Comparison of ENCODE assay signal across 19 cellular contexts in genomic region chr13:110597041-110597689, GRCh38. TPM values are rescaled to one million over a fixed set of nuclear protein-coding genes. Genes with fewer than 3 reads are reported as not detected.
A peak's percentile ranks its signal among the peaks of the same experiment; 100 is the strongest.
DNase-seq lines count a peak whose midpoint lies in the region; ATAC-seq and TF ChIP-seq lines count a peak whose summit lies in the region.
"Had no signal": no experiment of that assay in that cellular context is flagged by ENCODE, and none has a peak within 500 bp of the region (broad histone marks: within the 10 kb centered on the region; RNA-seq: fewer than 3 reads in every experiment).

No MANE protein-coding gene starts in this region.

- TF ChIP-seq POLR2A in IMR-90 (IDR thresholded peaks at IDR 0.05; ENCODE audit: low read depth, low read length): no peak

- no peak overlapping the region for H4K8ac ChIP-seq in IMR-90 (ENCODE audit: low read depth in 2 of 2, low read length in 2 of 2)

- no peaks in the 10 kb centered on the region for H3K27me3 Mint-ChIP-seq in endodermal cell (ENCODE audit: insufficient read depth)
- H3K27me3 Mint-ChIP-seq in nephron progenitor cell (ENCODE audit: low read depth, poor library complexity): peaks cover 6% of the 10 kb centered on the region

- H3K9me3 ChIP-seq in BLaER1 (no peaks in the 10 kb centered on the region), IMR-90 (ENCODE audit: control insufficient read depth, insufficient read depth, low read length) (no peaks in the 10 kb centered on the region), endodermal cell (ENCODE audit: control insufficient read depth, low read length) (no peaks in the 10 kb centered on the region)
- H3K9me3 ChIP-seq: MG63 had no signal

- H3K36me3 ChIP-seq in BLaER1 (no peaks in the 10 kb centered on the region), IMR-90 (ENCODE audit: control insufficient read depth, insufficient read depth, low read length) (no peaks in the 10 kb centered on the region), endodermal cell (ENCODE audit: control insufficient read depth, insufficient read depth, low read length) (no peaks in the 10 kb centered on the region)
- H3K36me3 ChIP-seq: MG63 had no signal

- H3K9me3 Mint-ChIP-seq in endodermal cell (no peaks in the 10 kb centered on the region), nephron progenitor cell (no peaks in the 10 kb centered on the region)

- H3K4me2 ChIP-seq in BLaER1 (peak overlapping the region; percentile 56), IMR-90 (ENCODE audit: low read depth, low read length) (no peak overlapping the region)

- no peak overlapping the region for H2BK15ac ChIP-seq in IMR-90 (ENCODE audit: low read depth, low read length)

- POLR2A ChIA-PET in IMR-90 (lab: Charles Lee; ENCODE audit: unreplicated experiment): interaction anchor here (0.5 kb wide), 1 partner anchor 173 kb away, joined by 7 read pairs; no protein-coding TSS in a partner anchor

- H3K4ac ChIP-seq in IMR-90 (ENCODE audit: low read depth, low read length): no peak overlapping the region

- DNase-seq in IMR-90: no peak
- peak; percentile 49 for DNase-seq in endodermal cell
- no peak for DNase-seq in nephron progenitor cell
- no peak for DNase-seq in NCI-H146 treated with DMSO at 0.1 percent for 48 hours (lab: John Stamatoyannopoulos, UW; ENCODE audit: unreplicated experiment)
- DNase-seq: DMS53, GDM1, Kasumi-1, MG63, NCI-H1417, NCI-H187, NCI-H446, NCI-H526 treated with DMSO at 0.1 percent for 48 hours, OCI-M1, Right ventricle myocardium superior had no signal

- peak overlapping the region; percentile 16 for H2AFZ ChIP-seq in IMR-90 (replicated peaks; ENCODE audit: low read length, poor library complexity)

- H4K91ac ChIP-seq in IMR-90 (ENCODE audit: insufficient read depth, low read depth, low read length): no peak overlapping the region

- BruUV-seq in IMR-90 (replicated peaks; lab: Mats Ljungman, UMichigan): no TSS peak

- no peak overlapping the region for H3K14ac ChIP-seq in IMR-90 (replicated peaks; ENCODE audit: low read depth, low read length)

- H3K27ac Mint-ChIP-seq in endodermal cell (no peak overlapping the region), nephron progenitor cell (peak overlapping the region; percentile 4)
- H3K27ac Mint-ChIP-seq: CD14-positive monocyte had no signal

- TF ChIP-seq RAD21 in IMR-90 (IDR thresholded peaks at IDR 0.05; ENCODE audit: low read length): no peak

- no peak overlapping the region for H2BK120ac ChIP-seq in IMR-90 (ENCODE audit: low read depth, low read length)

- no peak overlapping the region for H2BK20ac ChIP-seq in IMR-90 (ENCODE audit: low read depth, low read length)

- H4K20me1 ChIP-seq in BLaER1 (no peaks in the 10 kb centered on the region), IMR-90 (ENCODE audit: insufficient read depth, low read length) (no peaks in the 10 kb centered on the region)

- CTCF ChIA-PET in IMR-90 (lab: Yijun Ruan, JAX): interaction anchor here (0.9 kb wide), 1 partner anchor 279 kb away, joined by 3 read pairs; no protein-coding TSS in a partner anchor

- H3K4me3 ChIP-seq in BLaER1 (no peak overlapping the region), IMR-90 (ENCODE audit: insufficient read depth, low read depth, low read length) (no peak overlapping the region), endodermal cell (ENCODE audit: low read length) (no peak overlapping the region)
- H3K4me3 ChIP-seq: MG63 had no signal

- H2BK5ac ChIP-seq in IMR-90 (ENCODE audit: low read depth, low read length, poor library complexity, severe bottlenecking): no peak overlapping the region

- no peaks in the 10 kb centered on the region for H3K36me3 Mint-ChIP-seq in endodermal cell (ENCODE audit: low read depth)
- H3K36me3 Mint-ChIP-seq in nephron progenitor cell (ENCODE audit: low read depth): no peaks in the 10 kb centered on the region
- H3K36me3 Mint-ChIP-seq: CD14-positive monocyte had no signal

- H3K18ac ChIP-seq in IMR-90 (ENCODE audit: low read depth, low read length): no peak overlapping the region

- no peaks in the 10 kb centered on the region for H3K9me1 ChIP-seq in IMR-90 (ENCODE audit: insufficient read depth, low read length)

- no peaks in the 10 kb centered on the region for H3K79me1 ChIP-seq in IMR-90 (ENCODE audit: low read depth in 1 of 2, low read length in 2 of 2)

- ATAC-seq in IMR-90 (ENCODE audit: low read depth) (no peak), HG03571 (IDR thresholded peaks at IDR 0.05; ENCODE audit: unreplicated experiment) (no peak), GM21390 (IDR thresholded peaks at IDR 0.05; ENCODE audit: unreplicated experiment) (no peak)
- ATAC-seq in activated CD4-positive, CD25-positive, alpha-beta regulatory T cell treated with anti-CD3 and anti-CD28 coated beads, Interleukin-2, amount 50 U/mL, for 24 hours: no peak

- no peak overlapping the region for H3K56ac ChIP-seq in IMR-90 (ENCODE audit: extremely low read depth, insufficient read depth, low read length)

- in situ Hi-C loops in IMR-90 (cut with MboI; ENCODE audit: low sequenced_read_pairs): loop anchor here (25.0 kb wide), 1 partner anchor 215 kb away; no protein-coding TSS in a partner anchor

- no peak overlapping the region for H3K23ac ChIP-seq in IMR-90 (ENCODE audit: low read depth, low read length)

- 70% methylated on average over 2 of the region's 16 CpGs; no CpG with 5 or more reads in 1 of the 2 experiments for WGBS in IMR-90 (ENCODE audit: extremely low coverage in 2 of 2, insufficient read length in 1 of 2), 2 experiments
- 77 to 79% methylated on average over 10 to 14 of the region's 16 CpGs for WGBS in endodermal cell (ENCODE audit: insufficient coverage in 1 of 2, insufficient read length in 1 of 2), 2 experiments

- H3K9ac ChIP-seq in BLaER1 (no peak overlapping the region), IMR-90 (ENCODE audit: low read depth, low read length) (no peak overlapping the region), endodermal cell (ENCODE audit: extremely low read depth, low read length, poor library complexity, severe bottlenecking) (no peak overlapping the region)

- H3K4me3 Mint-ChIP-seq in endodermal cell (no peak overlapping the region), nephron progenitor cell (no peak overlapping the region)

- no peak overlapping the region for H3K27ac ChIP-seq in BLaER1
- no peak overlapping the region for H3K27ac ChIP-seq in IMR-90 (ENCODE audit: insufficient read depth, low read length)
- H3K27ac ChIP-seq in endodermal cell (ENCODE audit: low read depth, low read length): no peak overlapping the region

- dilution Hi-C loops in IMR-90 (cut with HindIII; ENCODE audit: low sequenced_read_pairs, unreplicated experiment): no loop called here

- TF ChIP-seq CTCF in IMR-90 (conservative IDR thresholded peaks at IDR 0.05; ENCODE audit: low read depth, low read length) (no peak), endodermal cell (conservative IDR thresholded peaks at IDR 0.05) (no peak), nephron progenitor cell (IDR thresholded peaks at IDR 0.05) (no peak)

- H3K4me1 ChIP-seq in BLaER1 (peaks cover 32% of the 10 kb centered on the region), IMR-90 (ENCODE audit: control insufficient read depth, insufficient read depth, low read length) (0 out of 2 replicates have a peak, but pooled peaks cover 3% of the 10 kb centered on the region), endodermal cell (ENCODE audit: control insufficient read depth, insufficient read depth, low read length) (no peaks in the 10 kb centered on the region)

- H2AK5ac ChIP-seq in IMR-90 (ENCODE audit: low read depth, low read length): no peak overlapping the region

- intact Hi-C loops in IMR-90 (cut with micrococcal nuclease): no loop called here

- H3K4me1 Mint-ChIP-seq in endodermal cell: peaks cover 17% of the 10 kb centered on the region
- peaks cover 37% of the 10 kb centered on the region for H3K4me1 Mint-ChIP-seq in nephron progenitor cell
- H3K4me1 Mint-ChIP-seq: CD14-positive monocyte had no signal

- H4K5ac ChIP-seq in IMR-90 (ENCODE audit: low read depth, low read length): no peak overlapping the region

- no peak overlapping the region for H2AK9ac ChIP-seq in IMR-90 (replicated peaks; ENCODE audit: low read depth, low read length, poor library complexity)

- H3K27me3 ChIP-seq in BLaER1: no peaks in the 10 kb centered on the region
- H3K27me3 ChIP-seq in IMR-90 (ENCODE audit: control insufficient read depth, insufficient read depth, low read length): peaks cover 2% of the 10 kb centered on the region; the same call in 1 of the 2 replicates
- H3K27me3 ChIP-seq in endodermal cell (ENCODE audit: control insufficient read depth, insufficient read depth, low read length, poor library complexity, severe bottlenecking): no peaks in the 10 kb centered on the region
- H3K27me3 ChIP-seq: MG63 had no signal

TF ChIP-seq in IMR-90, 13 proteins besides CTCF, POLR2A, EP300 and RAD21:
- no peak for TF ChIP-seq MAZ (IDR thresholded peaks at IDR 0.05; ENCODE audit: borderline replicate concordance, low read depth, low read length)
- no peak for TF ChIP-seq MXI1 (IDR thresholded peaks at IDR 0.05; ENCODE audit: borderline replicate concordance, low read depth, low read length)
- TF ChIP-seq RCOR1 (IDR thresholded peaks at IDR 0.05; ENCODE audit: insufficient replicate concordance, low read length): no peak
- TF ChIP-seq MAFK (IDR thresholded peaks at IDR 0.05; ENCODE audit: low read depth, low read length): peak; percentile 74
- no peak for TF ChIP-seq CEBPB (IDR thresholded peaks at IDR 0.05; ENCODE audit: low read depth, low read length)
- TF ChIP-seq RFX5 (IDR thresholded peaks at IDR 0.05; ENCODE audit: low read depth, low read length): no peak
- TF ChIP-seq NFE2L2 (IDR thresholded peaks at IDR 0.05; ENCODE audit: low read depth, low read length): peak; percentile 79
TF ChIP-seq in IMR-90: peak in this region for 2.

RNA-seq across cellular contexts. Expression of gene NAXD, which starts 18.2 kb away (rescaled TPM):
- 9.4 and 10.2 TPM in 2 replicates for total RNA-seq in IMR-90 (2012; rRNA removed)
- polyA plus RNA-seq in IMR-90 (2012; rRNA removed): 24.4 and 27.2 TPM in 2 replicates
- 21.3 and 27.8 TPM in 2 replicates for polyA plus RNA-seq in IMR-90 (2012; cell fraction: cytosol; rRNA removed)
- polyA plus RNA-seq in IMR-90 (2012; cell fraction: nucleus; rRNA removed; ENCODE audit: low replicate concordance): 90.8 and 120 TPM in 2 replicates
- total RNA-seq in endodermal cell: 10 to 100 TPM; 31.3 to 33.4 TPM
- 23.2 TPM for polyA plus RNA-seq in endodermal cell (2013, experiment 1 of 2)
- polyA plus RNA-seq in endodermal cell (2013, experiment 2 of 2): 22.0 TPM

RNA-seq across cellular contexts. Expression of gene RAB20, which starts 35.6 kb away (rescaled TPM):
- total RNA-seq in IMR-90 (2012; rRNA removed) (3.6 and 3.8 TPM in 2 replicates), endodermal cell (10 to 100 TPM; 12.6 to 14.2 TPM)
- polyA plus RNA-seq in IMR-90 (2012; rRNA removed): 4.7 and 5.1 TPM in 2 replicates
- polyA plus RNA-seq in IMR-90 (2012; cell fraction: cytosol; rRNA removed): 6.1 and 6.7 TPM in 2 replicates
- 2.3 and 2.4 TPM in 2 replicates for polyA plus RNA-seq in IMR-90 (2012; cell fraction: nucleus; rRNA removed; ENCODE audit: low replicate concordance)
- 5.4 TPM for polyA plus RNA-seq in endodermal cell (2013, experiment 1 of 2)
- 6.1 TPM for polyA plus RNA-seq in endodermal cell (2013, experiment 2 of 2)
